8 cellular contexts compared by ENCODE assay signal in genomic region chr15:77996776-77997175, GRCh38.
A peak's percentile ranks its signal among the peaks of the same experiment; 100 is the strongest.
DNase-seq lines count a peak whose midpoint lies in the region; ATAC-seq, FAIRE-seq and TF ChIP-seq lines count a peak whose summit lies in the region.
"Not testable (repeated sequence)": the region's sequence is repeated elsewhere in the genome, so short reads cannot be mapped to it uniquely, and the experiment has no call there.

No MANE protein-coding gene starts in this region.

- intact Hi-C loops in OCI-LY7 (cut with micrococcal nuclease; ENCODE audit: unreplicated experiment); esophagus muscularis mucosa (cut with DNase I); stomach (cut with DNase I; ENCODE audit: low total_unique reads): not testable (repeated sequence)

- not testable (repeated sequence) for TF ChIP-seq POLR2A in A549 (IDR thresholded peaks at IDR 0.05; ENCODE audit: low read length); esophagus muscularis mucosa (IDR thresholded peaks at IDR 0.05; ENCODE audit: low read depth); stomach (IDR thresholded peaks at IDR 0.05)

- H3K9me3 ChIP-seq in A549; OCI-LY7 (ENCODE audit: low read length); esophagus muscularis mucosa; stomach: not testable (repeated sequence)

- ATAC-seq in A549: not testable (repeated sequence)

- FAIRE-seq in A549 (lab: Jason Lieb, UNC): peak; percentile 54

- H3K36me3 ChIP-seq in OCI-LY7 (ENCODE audit: insufficient read depth, low read length): peaks cover 36% of the 10 kb centered on the region; the same call in 1 of the 2 replicates
- H3K36me3 ChIP-seq in esophagus muscularis mucosa: peaks cover 6 to 50% (median 44%) of the 10 kb centered on the region in 4 donors
- peaks cover 13 to 59% (median 53%) of the 10 kb centered on the region in 4 donors for H3K36me3 ChIP-seq in stomach

- TSS peak; percentile 31 for BruUV-seq in OCI-LY7 (replicated peaks; lab: Mats Ljungman, UMichigan)

- not testable (repeated sequence) for H3K9me3 Mint-ChIP-seq in glutamatergic neuron (ENCODE audit: unreplicated experiment); nephron

- H3K4me1 Mint-ChIP-seq in glutamatergic neuron (ENCODE audit: low read depth, unreplicated experiment): peaks cover 40% of the 10 kb centered on the region
- H3K4me1 Mint-ChIP-seq in nephron: peaks cover 48% of the 10 kb centered on the region

- H3K27ac Mint-ChIP-seq in glutamatergic neuron (ENCODE audit: unreplicated experiment) (peak overlapping the region; percentile 33), nephron (peak overlapping the region; percentile 40 to 91 (median 91))

- not testable (repeated sequence) for H2AFZ ChIP-seq in OCI-LY7 (ENCODE audit: low read length)

- H3K9me2 ChIP-seq in OCI-LY7 (ENCODE audit: insufficient read depth, low read length): not testable (repeated sequence)

- CTCF ChIA-PET in A549 (lab: Yijun Ruan, JAX): interaction anchor here (2.0 to 9.1 kb wide), 4 partner anchors 10 to 113 kb away, joined by 6 to 265 read pairs (median 54); no protein-coding TSS in a partner anchor
- CTCF ChIA-PET in OCI-LY7 (lab: Charles Lee; ENCODE audit: unreplicated experiment): not testable (repeated sequence)

- not testable (repeated sequence) for H3K4me3 Mint-ChIP-seq in glutamatergic neuron (ENCODE audit: unreplicated experiment)
- H3K4me3 Mint-ChIP-seq in nephron: peak overlapping the region in 1 of 3 experiments; percentile 30

- TF ChIP-seq RAD21 in A549 (conservative IDR thresholded peaks at IDR 0.05 in 1 of 2, IDR thresholded peaks at IDR 0.05 in 1 of 2): not testable (repeated sequence)

- H3K27ac ChIP-seq in A549; OCI-LY7 (ENCODE audit: low read depth, low read length, poor library complexity, severe bottlenecking): not testable (repeated sequence)
- H3K27ac ChIP-seq in esophagus muscularis mucosa (replicated peaks in 1 of 4): peak overlapping the region; percentile 38 to 75 (median 51)
- peak overlapping the region in 3 of 5 donors; percentile 22 to 46 (median 34) for H3K27ac ChIP-seq in stomach

- not testable (repeated sequence) for DNase-seq in A549 (ENCODE audit: low read depth in 1 of 2, low spot score in 1 of 2); OCI-LY7 (ENCODE audit: low spot score); esophagus muscularis mucosa (ENCODE audit: extremely low spot score); glutamatergic neuron; stomach
- peak; percentile 24 for DNase-seq in amniotic epithelial cell (ENCODE audit: low read depth)
- peak; percentile 21 for DNase-seq in retina

- 82% methylated on average over 4 of the region's 4 CpGs for WGBS in A549 (ENCODE audit: missing lambda C conversion rate)
- WGBS in esophagus muscularis mucosa: 70% methylated on average over 4 of the region's 4 CpGs
- 62 to 88% (median 81%) methylated on average over 4 of the region's 4 CpGs for WGBS in stomach, 5 donors

- not testable (repeated sequence) for H3K27me3 Mint-ChIP-seq in glutamatergic neuron (ENCODE audit: unreplicated experiment); nephron (ENCODE audit: low read depth)

- POLR2A ChIA-PET in A549 (lab: Yijun Ruan, JAX); OCI-LY7 (lab: Charles Lee): not testable (repeated sequence)

- H3K36me3 Mint-ChIP-seq in glutamatergic neuron (ENCODE audit: unreplicated experiment): not testable (repeated sequence)
- H3K36me3 Mint-ChIP-seq in nephron (ENCODE audit: low read depth): peaks cover 14% of the 10 kb centered on the region

- H3K4me1 ChIP-seq in A549 (peaks cover 33% of the 10 kb centered on the region), OCI-LY7 (ENCODE audit: insufficient read depth, low read length, poor library complexity, severe bottlenecking) (peaks cover 33% of the 10 kb centered on the region), esophagus muscularis mucosa (peaks cover 36 to 60% (median 58%) of the 10 kb centered on the region in 4 donors), stomach (peaks cover 34 to 67% (median 49%) of the 10 kb centered on the region in 4 donors)

- not testable (repeated sequence) for H3K4me3 ChIP-seq in A549; OCI-LY7 (ENCODE audit: low read depth, low read length, poor library complexity, severe bottlenecking); esophagus muscularis mucosa; stomach

- H4K20me1 ChIP-seq in OCI-LY7 (ENCODE audit: insufficient read depth, low read length): not testable (repeated sequence)

- H3K27me3 ChIP-seq in esophagus muscularis mucosa, stomach: not testable (repeated sequence)

- not testable (repeated sequence) for TF ChIP-seq EP300 in A549 (IDR thresholded peaks at IDR 0.05); esophagus muscularis mucosa (IDR thresholded peaks at IDR 0.05); stomach (IDR thresholded peaks at IDR 0.05)

- not testable (repeated sequence) for H3K4me2 ChIP-seq in A549; OCI-LY7 (ENCODE audit: low read length)

- not testable (repeated sequence) for H3K79me2 ChIP-seq in OCI-LY7 (ENCODE audit: insufficient read depth, low read depth, low read length)

- not testable (repeated sequence) for TF ChIP-seq CTCF in A549 (IDR thresholded peaks at IDR 0.05); OCI-LY7 (conservative IDR thresholded peaks at IDR 0.05; ENCODE audit: low read length); esophagus muscularis mucosa (IDR thresholded peaks at IDR 0.05); glutamatergic neuron (IDR thresholded peaks at IDR 0.05; ENCODE audit: partially characterized antibody, unreplicated experiment); nephron (IDR thresholded peaks at IDR 0.05; ENCODE audit: unreplicated experiment in 3 of 3); stomach (IDR thresholded peaks at IDR 0.05)
